1 cellular context compared by ENCODE assay signal in the genomic region with DNA sequence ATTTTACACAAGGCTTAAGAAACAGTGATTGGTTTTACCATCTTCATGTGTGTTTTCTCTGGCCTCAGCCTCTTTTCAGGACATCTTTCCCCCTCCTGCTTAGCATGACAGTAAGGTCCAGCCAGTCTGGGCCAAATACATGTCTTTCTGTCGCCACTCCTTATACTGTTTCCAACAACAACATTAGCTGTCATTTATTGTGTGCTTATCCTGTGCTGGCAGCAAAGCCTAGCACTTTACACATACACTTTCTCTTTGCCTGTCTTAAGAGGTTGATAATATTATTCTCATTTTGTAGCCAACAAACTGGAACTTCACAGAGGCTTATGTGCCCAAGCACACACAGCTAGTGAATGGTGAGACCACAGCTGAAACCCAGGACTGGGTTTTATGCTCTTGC.
TF ChIP-seq lines count a peak whose summit lies in the region.

No MANE protein-coding gene starts in this region.

TF ChIP-seq in GM12878, 131 proteins besides CTCF, POLR2A, EP300 and RAD21:
- TF ChIP-seq, protein P1, sequence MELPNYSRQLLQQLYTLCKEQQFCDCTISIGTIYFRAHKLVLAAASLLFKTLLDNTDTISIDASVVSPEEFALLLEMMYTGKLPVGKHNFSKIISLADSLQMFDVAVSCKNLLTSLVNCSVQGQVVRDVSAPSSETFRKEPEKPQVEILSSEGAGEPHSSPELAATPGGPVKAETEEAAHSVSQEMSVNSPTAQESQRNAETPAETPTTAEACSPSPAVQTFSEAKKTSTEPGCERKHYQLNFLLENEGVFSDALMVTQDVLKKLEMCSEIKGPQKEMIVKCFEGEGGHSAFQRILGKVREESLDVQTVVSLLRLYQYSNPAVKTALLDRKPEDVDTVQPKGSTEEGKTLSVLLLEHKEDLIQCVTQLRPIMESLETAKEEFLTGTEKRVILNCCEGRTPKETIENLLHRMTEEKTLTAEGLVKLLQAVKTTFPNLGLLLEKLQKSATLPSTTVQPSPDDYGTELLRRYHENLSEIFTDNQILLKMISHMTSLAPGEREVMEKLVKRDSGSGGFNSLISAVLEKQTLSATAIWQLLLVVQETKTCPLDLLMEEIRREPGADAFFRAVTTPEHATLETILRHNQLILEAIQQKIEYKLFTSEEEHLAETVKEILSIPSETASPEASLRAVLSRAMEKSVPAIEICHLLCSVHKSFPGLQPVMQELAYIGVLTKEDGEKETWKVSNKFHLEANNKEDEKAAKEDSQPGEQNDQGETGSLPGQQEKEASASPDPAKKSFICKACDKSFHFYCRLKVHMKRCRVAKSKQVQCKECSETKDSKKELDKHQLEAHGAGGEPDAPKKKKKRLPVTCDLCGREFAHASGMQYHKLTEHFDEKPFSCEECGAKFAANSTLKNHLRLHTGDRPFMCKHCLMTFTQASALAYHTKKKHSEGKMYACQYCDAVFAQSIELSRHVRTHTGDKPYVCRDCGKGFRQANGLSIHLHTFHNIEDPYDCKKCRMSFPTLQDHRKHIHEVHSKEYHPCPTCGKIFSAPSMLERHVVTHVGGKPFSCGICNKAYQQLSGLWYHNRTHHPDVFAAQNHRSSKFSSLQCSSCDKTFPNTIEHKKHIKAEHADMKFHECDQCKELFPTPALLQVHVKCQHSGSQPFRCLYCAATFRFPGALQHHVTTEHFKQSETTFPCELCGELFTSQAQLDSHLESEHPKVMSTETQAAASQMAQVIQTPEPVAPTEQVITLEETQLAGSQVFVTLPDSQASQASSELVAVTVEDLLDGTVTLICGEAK (IDR thresholded peaks at IDR 0.05; ENCODE audit: borderline replicate concordance), result no peak
- TF ChIP-seq HDAC6 (IDR thresholded peaks at IDR 0.05; ENCODE audit: unreplicated experiment), result no peak
- no peak for TF ChIP-seq SUPT20H (IDR thresholded peaks at IDR 0.05; ENCODE audit: borderline replicate concordance, control insufficient read depth, low read depth, low read length)
- TF ChIP-seq POLR2AphosphoS5 (IDR thresholded peaks at IDR 0.05; ENCODE audit: low read length), result no peak
- no peak for TF ChIP-seq MYB (IDR thresholded peaks at IDR 0.05; ENCODE audit: borderline replicate concordance, low read depth, low read length)
- TF ChIP-seq LARP7 (IDR thresholded peaks at IDR 0.05), result no peak
- TF ChIP-seq BHLHE40 (IDR thresholded peaks at IDR 0.05; ENCODE audit: borderline replicate concordance in 1 of 2, low read depth in 2 of 2, low read length in 1 of 2), result no peak
- no peak for TF ChIP-seq MTA3 (IDR thresholded peaks at IDR 0.05; ENCODE audit: borderline replicate concordance, low read length)
- TF ChIP-seq TCF12 (IDR thresholded peaks at IDR 0.05; ENCODE audit: low read depth, low read length), result no peak
- TF ChIP-seq PAX8 (IDR thresholded peaks at IDR 0.05), result no peak
- TF ChIP-seq CREB1 (IDR thresholded peaks at IDR 0.05; ENCODE audit: low read depth), result no peak
- no peak for TF ChIP-seq ZNF384 (IDR thresholded peaks at IDR 0.05; ENCODE audit: borderline replicate concordance, low read depth, low read length)
